In the genomic region with DNA sequence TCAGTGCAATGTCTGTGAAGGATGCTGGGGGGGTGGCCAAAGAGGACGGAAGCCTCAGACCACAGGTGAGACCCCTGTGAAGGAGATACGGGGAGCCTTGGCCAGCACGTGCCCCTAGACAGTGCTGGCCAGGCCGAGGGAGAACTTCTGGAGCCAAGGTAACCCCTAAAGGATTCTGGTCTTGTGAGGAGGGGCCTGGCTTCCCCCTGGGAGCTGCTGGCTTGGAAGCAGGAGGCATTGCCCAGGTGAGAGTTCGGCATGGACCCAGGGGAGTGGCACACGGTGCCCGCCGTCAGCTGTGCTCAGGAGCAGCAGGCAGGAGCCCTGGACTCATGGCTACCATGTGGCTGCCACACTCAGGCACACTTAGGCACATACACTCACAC, we compare ENCODE assay signal across 8 cellular contexts. TPM values are rescaled to one million over a fixed set of nuclear protein-coding genes. Genes with fewer than 3 reads are reported as not detected.
DNase-seq lines count a peak whose midpoint lies in the region; ATAC-seq and TF ChIP-seq lines count a peak whose summit lies in the region.
"Had no signal": no experiment of that assay in that cellular context is flagged by ENCODE, and none has a peak within 500 bp of the region (broad histone marks: within the 10 kb centered on the region; RNA-seq: fewer than 3 reads in every experiment).

No MANE protein-coding gene starts in this region.

- TF ChIP-seq CTCF in GM13976 (IDR thresholded peaks at IDR 0.05; ENCODE audit: borderline replicate concordance, control extremely low read depth, extremely low read depth, insufficient read depth, missing control alignments), result no peak
- no peak for TF ChIP-seq CTCF in WI38 (IDR thresholded peaks at IDR 0.05; ENCODE audit: low read depth, low read length)
- no peak for TF ChIP-seq CTCF in glutamatergic neuron (IDR thresholded peaks at IDR 0.05; ENCODE audit: partially characterized antibody, unreplicated experiment)

- H3K36me3 Mint-ChIP-seq in glutamatergic neuron (ENCODE audit: unreplicated experiment), result peaks cover 21% of the 10 kb centered on the region

- H3K4me3 ChIP-seq in WI38 (ENCODE audit: low read depth, low read length) (peak overlapping the region; percentile 88; the same call in 1 of the 2 replicates), skin epidermis (no peak overlapping the region)

- peaks cover 20% of the 10 kb centered on the region for H3K9me3 Mint-ChIP-seq in glutamatergic neuron (ENCODE audit: unreplicated experiment)

- peak overlapping the region in 11 of 21 experiments; percentile 23 to 96 (median 94) for H3K27ac ChIP-seq in skin epidermis

- H3K4me3 Mint-ChIP-seq in glutamatergic neuron (ENCODE audit: unreplicated experiment), result peak overlapping the region; percentile 6

- no peaks in the 10 kb centered on the region for H3K4me1 Mint-ChIP-seq in glutamatergic neuron (ENCODE audit: low read depth, unreplicated experiment)

- DNase-seq in GM13976 (ENCODE audit: low spot score) (peak; percentile 22), glutamatergic neuron (no peak), ureter (ENCODE audit: low spot score) (no peak), mesenteric fat pad (ENCODE audit: low spot score) (no peak)
- DNase-seq: NCI-H526 treated with DMSO at 0.1 percent for 48 hours had no signal

- no peak overlapping the region for H3K27ac Mint-ChIP-seq in glutamatergic neuron (ENCODE audit: unreplicated experiment)

- H3K27me3 Mint-ChIP-seq in glutamatergic neuron (ENCODE audit: unreplicated experiment), result peaks cover 14% of the 10 kb centered on the region

- no peak for ATAC-seq in GM18907 (IDR thresholded peaks at IDR 0.05; ENCODE audit: unreplicated experiment)

- in situ Hi-C loops in GM13976 (cut with MboI; ENCODE audit: low sequenced_read_pairs, unreplicated experiment), result no loop called here

RNA-seq across cellular contexts. Expression of gene COL6A2, which starts 1.3 kb away (rescaled TPM):
- total RNA-seq in glutamatergic neuron (ENCODE audit: unreplicated experiment) (55.2 TPM), ureter (357 TPM), mesenteric fat pad (735 TPM)

RNA-seq across cellular contexts. Expression of gene FTCD, which starts 58.8 kb away (rescaled TPM):
- total RNA-seq in glutamatergic neuron (ENCODE audit: unreplicated experiment) (13.4 TPM), ureter (0.91 TPM), mesenteric fat pad (0.32 TPM)
